9 cellular contexts compared by ENCODE assay signal in genomic region chr22:45503071-45503815, GRCh38. TPM values are rescaled to one million over a fixed set of nuclear protein-coding genes. Genes with fewer than 3 reads are reported as not detected.
DNase-seq lines count a peak whose midpoint lies in the region; ATAC-seq and TF ChIP-seq lines count a peak whose summit lies in the region.
"Had no signal": no experiment of that assay in that cellular context is flagged by ENCODE, and none has a peak within 500 bp of the region (broad histone marks: within the 10 kb centered on the region; RNA-seq: fewer than 3 reads in every experiment).

No MANE protein-coding gene starts in this region.

- peak overlapping the region; percentile 98; the same call in 1 of the 2 replicates for H3K27ac Mint-ChIP-seq in WTC11
- no peak overlapping the region for H3K27ac Mint-ChIP-seq in CD4-positive, alpha-beta T cell
- H3K27ac Mint-ChIP-seq: activated B cell treated with CpG ODN at 0.5 μM for 24 hours had no signal

- ATAC-seq in WTC11, result peak; percentile 7
- no peak for ATAC-seq in CD4-positive, alpha-beta T cell (ENCODE audit: poor library complexity)
- ATAC-seq in HG02970 (IDR thresholded peaks at IDR 0.05; ENCODE audit: low FRiP score, unreplicated experiment), result no peak
- ATAC-seq in HG03457 (IDR thresholded peaks at IDR 0.05; ENCODE audit: unreplicated experiment), result no peak

- H3K4me1 ChIP-seq in iPS-15b (ENCODE audit: control insufficient read depth, insufficient read depth, low read length), result peaks cover 2% of the 10 kb centered on the region
- H3K4me1 ChIP-seq in skeletal muscle satellite cell (ENCODE audit: control insufficient read depth, insufficient read depth, low read length), result peaks cover 23% of the 10 kb centered on the region

- peak overlapping the region; percentile 87 for H3K4me2 ChIP-seq in skeletal muscle satellite cell (ENCODE audit: low read length)

- DNase-seq in H7 (peak; percentile 88), WTC11 (ENCODE audit: low spot score) (peak; percentile 40)
- DNase-seq in CD4-positive, alpha-beta T cell, result no peak
- DNase-seq in NK-92 treated with Interleukin-12 subunit alpha and Interleukin-12 subunit beta, amount 100 ng/mL, for 24 hours (lab: John Stamatoyannopoulos, UW), result no peak
- DNase-seq: activated B cell treated with CpG ODN at 0.5 μM for 24 hours had no signal

- no peaks in the 10 kb centered on the region for H3K27me3 ChIP-seq in H7 (ENCODE audit: control insufficient read depth, insufficient read depth, low read length)
- no peaks in the 10 kb centered on the region for H3K27me3 ChIP-seq in iPS-15b (ENCODE audit: control insufficient read depth, insufficient read depth, low read length)
- no peaks in the 10 kb centered on the region for H3K27me3 ChIP-seq in skeletal muscle satellite cell (ENCODE audit: control insufficient read depth, insufficient read depth, low read length)
- peaks cover 38% of the 10 kb centered on the region for H3K27me3 ChIP-seq in CD4-positive, alpha-beta T cell (ENCODE audit: control insufficient read depth, insufficient read depth, low read length)

- H3K4me3 Mint-ChIP-seq in WTC11, result peak overlapping the region; percentile 89
- no peak overlapping the region for H3K4me3 Mint-ChIP-seq in CD4-positive, alpha-beta T cell
- H3K4me3 Mint-ChIP-seq: activated B cell treated with CpG ODN at 0.5 μM for 24 hours had no signal

- peaks cover 48% of the 10 kb centered on the region for H3K4me1 Mint-ChIP-seq in WTC11
- no peaks in the 10 kb centered on the region for H3K4me1 Mint-ChIP-seq in CD4-positive, alpha-beta T cell (ENCODE audit: low read depth)

- no peaks in the 10 kb centered on the region for H3K9me3 Mint-ChIP-seq in WTC11
- no peaks in the 10 kb centered on the region for H3K9me3 Mint-ChIP-seq in CD4-positive, alpha-beta T cell
- H3K9me3 Mint-ChIP-seq: activated B cell treated with CpG ODN at 0.5 μM for 24 hours had no signal

- H3K9me3 ChIP-seq in iPS-15b (ENCODE audit: control insufficient read depth, insufficient read depth, low read length) (no peaks in the 10 kb centered on the region), skeletal muscle satellite cell (replicated peaks; ENCODE audit: low read length) (no peaks in the 10 kb centered on the region)
- no peaks in the 10 kb centered on the region for H3K9me3 ChIP-seq in CD4-positive, alpha-beta T cell (ENCODE audit: control insufficient read depth, low read length)

- peak overlapping the region; percentile 74 for H3K4me3 ChIP-seq in H7 (ENCODE audit: insufficient read depth, low read depth, low read length)
- peak overlapping the region; percentile 75 for H3K4me3 ChIP-seq in iPS-15b (ENCODE audit: low read depth, low read length)
- peak overlapping the region; percentile 80 for H3K4me3 ChIP-seq in skeletal muscle satellite cell (ENCODE audit: low read length)

- CTCF ChIA-PET in WTC11 (lab: Charles Lee), result interaction anchor here (0.6 to 2.5 kb wide), 11 partner anchors 13 to 321 kb away, joined by 3 to 14 read pairs (median 5); no protein-coding TSS in a partner anchor
- CTCF ChIA-PET in CD4-positive, alpha-beta T cell (lab: Charles Lee), result no interaction called here

- H3K36me3 ChIP-seq in H7 (replicated peaks; ENCODE audit: control insufficient read depth, insufficient read depth, low read length), result no peaks in the 10 kb centered on the region
- H3K36me3 ChIP-seq in iPS-15b (ENCODE audit: control insufficient read depth, insufficient read depth, low read length), result no peaks in the 10 kb centered on the region
- no peaks in the 10 kb centered on the region for H3K36me3 ChIP-seq in skeletal muscle satellite cell (ENCODE audit: insufficient read depth, low read length)

- no peaks in the 10 kb centered on the region; the same call in 1 of the 2 replicates for H3K27me3 Mint-ChIP-seq in WTC11 (ENCODE audit: low read depth)
- peaks cover 67% of the 10 kb centered on the region for H3K27me3 Mint-ChIP-seq in CD4-positive, alpha-beta T cell

- H3K9ac ChIP-seq in iPS-15b (ENCODE audit: low read depth, low read length) (peak overlapping the region; percentile 60), skeletal muscle satellite cell (ENCODE audit: low read depth, low read length) (peak overlapping the region; percentile 77)

- H3K36me3 Mint-ChIP-seq in WTC11, result peaks cover 2% of the 10 kb centered on the region; the same call in 1 of the 2 replicates
- H3K36me3 Mint-ChIP-seq in CD4-positive, alpha-beta T cell (ENCODE audit: low read depth), result no peaks in the 10 kb centered on the region

- TF ChIP-seq CTCF in WTC11 (IDR thresholded peaks at IDR 0.05), result no peak
- no peak for TF ChIP-seq CTCF in CD4-positive, alpha-beta T cell (IDR thresholded peaks at IDR 0.05)

- intact Hi-C loops in CD4-positive, alpha-beta T cell (cut with DNase I, micrococcal nuclease), result no loop called here

- H3K27ac ChIP-seq in CD4-positive, alpha-beta T cell (ENCODE audit: low read depth, low read length), result no peak overlapping the region

- POLR2A ChIA-PET in WTC11 (lab: Charles Lee), result interaction anchor here (0.9 to 1.0 kb wide), 2 partner anchors 13 to 29 kb away, joined by 3 to 4 read pairs; no protein-coding TSS in a partner anchor
- POLR2A ChIA-PET in CD4-positive, alpha-beta T cell (lab: Charles Lee), result no interaction called here

TF ChIP-seq in WTC11, 78 proteins besides CTCF, POLR2A, EP300 and RAD21:
- TF ChIP-seq PRRX2 (CRISPR knock-in tag; IDR thresholded peaks at IDR 0.05) (no peak), ETV6 (CRISPR knock-in tag; IDR thresholded peaks at IDR 0.05) (0 out of 2 replicates have a peak, but pooled peaks have one; percentile 37), ZNF232 (CRISPR knock-in tag; IDR thresholded peaks at IDR 0.05) (no peak), KAT7 (CRISPR knock-in tag; IDR thresholded peaks at IDR 0.05; ENCODE audit: borderline replicate concordance) (peak; percentile 5; the same call in 1 of the 2 replicates), FOXJ3 (CRISPR knock-in tag; IDR thresholded peaks at IDR 0.05; ENCODE audit: borderline replicate concordance) (no peak), ZSCAN18 (CRISPR knock-in tag; IDR thresholded peaks at IDR 0.05) (no peak), MXD4 (CRISPR knock-in tag; IDR thresholded peaks at IDR 0.05; ENCODE audit: borderline replicate concordance) (no peak), GTF2I (CRISPR knock-in tag; conservative IDR thresholded peaks at IDR 0.05) (peak; percentile 92; the same call in 1 of the 2 replicates), ATF3 (CRISPR knock-in tag; conservative IDR thresholded peaks at IDR 0.05) (no peak)

RNA-seq across cellular contexts. Expression of gene FBLN1, which starts 0.6 kb away (rescaled TPM):
- 126 and 132 TPM in 2 replicates for total RNA-seq in H7 (2014; rRNA removed; shearing (Covaris generic))
- total RNA-seq in WTC11 (2021), result 183 to 219 TPM (median 217 TPM) in 3 replicates
- total RNA-seq in skeletal muscle satellite cell (2012; rRNA removed), result 13.4 and 25.1 TPM in 2 replicates
- total RNA-seq in CD4-positive, alpha-beta T cell, result not detected
- total RNA-seq: activated B cell treated with CpG ODN at 0.5 μM for 24 hours had no signal

Comparison
In these comparisons a context has a peak if more than half of its experiments do, and no peak if none do; other contexts are left out.
1. DNase-seq: peak in H7 (single experiment) and WTC11 (single experiment); none in CD4-positive, alpha-beta T cell (0 of 10) and NK-92 treated with Interleukin-12 subunit alpha and Interleukin-12 subunit beta, amount 100 ng/mL, for 24 hours (single experiment).
2. RNA of gene FBLN1, which starts 0.6 kb away (total RNA-seq): 183 to 219 TPM in WTC11 and 126 to 132 TPM in H7; not detected in CD4-positive, alpha-beta T cell; every median in the first group is over 100 times any median in the second.
3. Peak in every context shown above with its lines, with median percentiles within 50 percentile points of each other: H3K4me3 ChIP-seq.